1 cellular context compared by ENCODE assay signal in genomic region chr7:152520861-152521302, GRCh38.
TF ChIP-seq lines count a peak whose summit lies in the region.

No MANE protein-coding gene starts in this region.

TF ChIP-seq in K562, 482 proteins besides CTCF, POLR2A, EP300 and RAD21 (continued from another document):
- TF ChIP-seq ZNF609 (CRISPR knock-in tag; IDR thresholded peaks at IDR 0.05; ENCODE audit: borderline replicate concordance) (no peak), SRSF1 (IDR thresholded peaks at IDR 0.05; ENCODE audit: low read depth, low read length) (no peak), OTX1 (CRISPR knock-in tag; IDR thresholded peaks at IDR 0.05) (no peak), NR2C1 (IDR thresholded peaks at IDR 0.05) (no peak), NR2C1 (tag; IDR thresholded peaks at IDR 0.05) (0 out of 2 replicates have a peak, but pooled peaks have one; percentile 30), POLR3G (IDR thresholded peaks at IDR 0.05; ENCODE audit: extremely low read depth, insufficient read length, insufficient replicate concordance) (no peak), ID3 (CRISPR knock-in tag; IDR thresholded peaks at IDR 0.05) (no peak), ID3 (tag; IDR thresholded peaks at IDR 0.05) (no peak), ZNF274 (IDR thresholded peaks at IDR 0.05; ENCODE audit: borderline replicate concordance, low read depth, low read length) (no peak), ZNF318 (IDR thresholded peaks at IDR 0.05; ENCODE audit: borderline replicate concordance in 1 of 2, low read depth in 1 of 2) (no peak), YY1 (IDR thresholded peaks at IDR 0.05; ENCODE audit: borderline replicate concordance in 1 of 3, control insufficient read depth in 1 of 3, extremely low read depth in 1 of 3, insufficient read depth in 3 of 3, insufficient read length in 1 of 3, insufficient replicate concordance in 2 of 3, low read depth in 1 of 3, low read length in 2 of 3) (no peak), DMBX1 (CRISPR knock-in tag; IDR thresholded peaks at IDR 0.05; ENCODE audit: borderline replicate concordance) (no peak), MTA1 (IDR thresholded peaks at IDR 0.05; ENCODE audit: borderline replicate concordance) (no peak), CTBP1 (IDR thresholded peaks at IDR 0.05; ENCODE audit: borderline replicate concordance) (peak; percentile 42; the same call in 1 of the 2 replicates), ESRRA (IDR thresholded peaks at IDR 0.05; ENCODE audit: borderline replicate concordance, low read depth) (peak; percentile 61; the same call in 1 of the 2 replicates), ZFP36 (IDR thresholded peaks at IDR 0.05; ENCODE audit: low read depth, low read length, partially characterized antibody) (no peak), NR2C2 (CRISPR knock-in tag; IDR thresholded peaks at IDR 0.05) (no peak), NR2C2 (tag; IDR thresholded peaks at IDR 0.05) (peak; percentile 60), NFATC3 (IDR thresholded peaks at IDR 0.05) (no peak), NFE2L1 (tag; IDR thresholded peaks at IDR 0.05; ENCODE audit: borderline replicate concordance, low read depth) (peak; percentile 23; the same call in 1 of the 2 replicates), ZNF740 (CRISPR knock-in tag; IDR thresholded peaks at IDR 0.05) (no peak), ZNF740 (tag; IDR thresholded peaks at IDR 0.05) (no peak), ARID1B (IDR thresholded peaks at IDR 0.05) (0 out of 2 replicates have a peak, but pooled peaks have one; percentile 32), PRMT5 (CRISPR knock-in tag; IDR thresholded peaks at IDR 0.05) (no peak), HDAC8 (tag; IDR thresholded peaks at IDR 0.05) (no peak), SIRT6 (IDR thresholded peaks at IDR 0.05; ENCODE audit: low read depth, low read length) (no peak), DPF2 (IDR thresholded peaks at IDR 0.05) (peak; percentile 59), FOXM1 (IDR thresholded peaks at IDR 0.05; ENCODE audit: low read depth) (no peak), FOXM1 (CRISPR knock-in tag; IDR thresholded peaks at IDR 0.05; ENCODE audit: low read depth) (no peak), ZNF780A (CRISPR knock-in tag; IDR thresholded peaks at IDR 0.05) (no peak), TAF15 (IDR thresholded peaks at IDR 0.05; ENCODE audit: low read depth, low read length) (no peak), ZBTB7A (IDR thresholded peaks at IDR 0.05; ENCODE audit: borderline replicate concordance, control insufficient read depth, low read depth, low read length) (no peak), TFAM (CRISPR knock-in tag; conservative IDR thresholded peaks at IDR 0.05) (no peak), ZEB2 (IDR thresholded peaks at IDR 0.05) (peak; percentile 67), STAT5B (CRISPR knock-in tag; IDR thresholded peaks at IDR 0.05) (no peak), RBM14 (IDR thresholded peaks at IDR 0.05; ENCODE audit: borderline replicate concordance, insufficient read depth, low read depth, low read length) (no peak), BRD4 (IDR thresholded peaks at IDR 0.05) (no peak)
